In the genomic region with DNA sequence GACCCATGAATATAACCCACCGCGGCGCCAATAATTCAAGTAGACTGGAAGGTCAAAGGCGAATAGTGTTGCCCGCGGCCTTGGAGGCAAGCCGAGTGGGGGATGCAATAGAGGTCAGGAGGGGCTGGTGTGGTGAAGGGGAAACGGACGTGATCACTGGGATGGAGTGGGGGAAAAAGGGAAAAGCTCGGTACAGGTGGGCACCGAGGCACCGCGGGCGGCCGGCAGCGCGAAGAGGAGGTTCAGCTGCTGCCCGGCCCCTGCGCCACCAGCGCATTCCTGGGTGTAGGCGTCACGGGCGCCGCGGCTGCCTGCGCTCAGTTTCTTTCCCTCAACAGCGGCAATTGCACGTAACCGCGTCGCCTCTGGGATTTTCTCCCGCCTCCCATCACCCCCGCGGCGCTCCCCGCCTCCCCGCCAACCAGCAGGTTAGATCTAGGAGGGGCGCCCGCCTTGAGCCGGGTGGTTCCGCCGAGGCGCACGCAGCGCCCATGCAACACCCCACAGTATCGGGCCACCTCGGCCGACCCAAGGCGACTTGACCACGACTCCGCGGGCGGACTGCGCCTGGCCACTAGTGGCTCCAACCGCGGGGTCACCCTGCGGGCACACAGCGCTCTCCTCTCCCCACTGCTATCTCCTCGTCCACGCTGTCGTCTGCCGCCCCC, we compare ENCODE assay signal across 8 cellular contexts.
DNase-seq lines count a peak whose midpoint lies in the region; ATAC-seq lines count a peak whose summit lies in the region.

No MANE protein-coding gene starts in this region.

- peak overlapping the region; percentile 80 for H3K27ac ChIP-seq in cingulate gyrus (ENCODE audit: low read depth, low read length)
- peak overlapping the region; percentile 41 for H3K27ac ChIP-seq in substantia nigra (ENCODE audit: low read depth, low read length, poor library complexity, severe bottlenecking)

- DNase-seq in NCI-H1436 (lab: John Stamatoyannopoulos, UW) (peak; percentile 58), NCI-H1436 treated with DMSO at 0.1 percent for 48 hours (lab: John Stamatoyannopoulos, UW) (no peak), NCI-H510A treated with DMSO at 0.1 percent for 48 hours (lab: John Stamatoyannopoulos, UW) (peak; percentile 13), left kidney (ENCODE audit: low read depth, low spot score) (peak; percentile 87), substantia nigra (lab: John Stamatoyannopoulos, UW) (peak in 16 of 49 donors; percentile 2 to 30 (median 10)), SKM-1 treated with dmso at 0.1 percent for 144 hours (lab: John Stamatoyannopoulos, UW; ENCODE audit: unreplicated experiment) (no peak)

- no peak for ATAC-seq in HG02840 (IDR thresholded peaks at IDR 0.05; ENCODE audit: low FRiP score, unreplicated experiment)

Comparison
In these comparisons a context has a peak if more than half of its experiments do, and no peak if none do; other contexts are left out.
1. DNase-seq: peak in NCI-H1436 (single experiment), NCI-H510A treated with DMSO at 0.1 percent for 48 hours (single experiment) and left kidney (single experiment); none in NCI-H1436 treated with DMSO at 0.1 percent for 48 hours (single experiment) and SKM-1 treated with dmso at 0.1 percent for 144 hours (single experiment).